Comparison of ENCODE assay signal across 1 cellular context in the genomic region with DNA sequence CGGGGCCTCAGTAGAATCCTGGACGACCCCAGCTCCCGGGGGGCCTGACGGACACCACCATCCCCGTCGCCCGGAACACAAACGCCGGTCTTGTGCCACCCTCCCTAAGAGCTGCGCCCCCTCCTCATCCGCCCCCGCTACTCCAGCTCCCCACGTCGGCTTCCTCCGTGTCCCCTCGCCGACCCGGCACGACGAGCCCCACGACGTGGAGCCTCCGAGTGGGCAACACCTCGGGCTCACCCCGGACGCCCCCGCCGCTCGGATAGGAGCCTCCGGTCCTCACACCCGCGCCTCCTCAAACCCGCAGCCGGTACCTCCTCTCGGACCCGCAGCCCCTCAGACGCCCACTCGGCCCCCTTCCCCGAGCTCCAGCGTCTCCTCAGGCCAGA.
TF ChIP-seq lines count a peak whose summit lies in the region.

No MANE protein-coding gene starts in this region.

TF ChIP-seq in HepG2, 621 proteins besides CTCF, POLR2A, EP300 and RAD21 (continues in another document):
- no peak for TF ChIP-seq SPEN (CRISPR knock-in tag; IDR thresholded peaks at IDR 0.05; ENCODE audit: low read depth)
- TF ChIP-seq, protein P1, sequence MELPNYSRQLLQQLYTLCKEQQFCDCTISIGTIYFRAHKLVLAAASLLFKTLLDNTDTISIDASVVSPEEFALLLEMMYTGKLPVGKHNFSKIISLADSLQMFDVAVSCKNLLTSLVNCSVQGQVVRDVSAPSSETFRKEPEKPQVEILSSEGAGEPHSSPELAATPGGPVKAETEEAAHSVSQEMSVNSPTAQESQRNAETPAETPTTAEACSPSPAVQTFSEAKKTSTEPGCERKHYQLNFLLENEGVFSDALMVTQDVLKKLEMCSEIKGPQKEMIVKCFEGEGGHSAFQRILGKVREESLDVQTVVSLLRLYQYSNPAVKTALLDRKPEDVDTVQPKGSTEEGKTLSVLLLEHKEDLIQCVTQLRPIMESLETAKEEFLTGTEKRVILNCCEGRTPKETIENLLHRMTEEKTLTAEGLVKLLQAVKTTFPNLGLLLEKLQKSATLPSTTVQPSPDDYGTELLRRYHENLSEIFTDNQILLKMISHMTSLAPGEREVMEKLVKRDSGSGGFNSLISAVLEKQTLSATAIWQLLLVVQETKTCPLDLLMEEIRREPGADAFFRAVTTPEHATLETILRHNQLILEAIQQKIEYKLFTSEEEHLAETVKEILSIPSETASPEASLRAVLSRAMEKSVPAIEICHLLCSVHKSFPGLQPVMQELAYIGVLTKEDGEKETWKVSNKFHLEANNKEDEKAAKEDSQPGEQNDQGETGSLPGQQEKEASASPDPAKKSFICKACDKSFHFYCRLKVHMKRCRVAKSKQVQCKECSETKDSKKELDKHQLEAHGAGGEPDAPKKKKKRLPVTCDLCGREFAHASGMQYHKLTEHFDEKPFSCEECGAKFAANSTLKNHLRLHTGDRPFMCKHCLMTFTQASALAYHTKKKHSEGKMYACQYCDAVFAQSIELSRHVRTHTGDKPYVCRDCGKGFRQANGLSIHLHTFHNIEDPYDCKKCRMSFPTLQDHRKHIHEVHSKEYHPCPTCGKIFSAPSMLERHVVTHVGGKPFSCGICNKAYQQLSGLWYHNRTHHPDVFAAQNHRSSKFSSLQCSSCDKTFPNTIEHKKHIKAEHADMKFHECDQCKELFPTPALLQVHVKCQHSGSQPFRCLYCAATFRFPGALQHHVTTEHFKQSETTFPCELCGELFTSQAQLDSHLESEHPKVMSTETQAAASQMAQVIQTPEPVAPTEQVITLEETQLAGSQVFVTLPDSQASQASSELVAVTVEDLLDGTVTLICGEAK (IDR thresholded peaks at IDR 0.05) = no peak
- TF ChIP-seq, protein P1 (CRISPR knock-in tag; IDR thresholded peaks at IDR 0.05) = no peak
- TF ChIP-seq, protein P2, sequence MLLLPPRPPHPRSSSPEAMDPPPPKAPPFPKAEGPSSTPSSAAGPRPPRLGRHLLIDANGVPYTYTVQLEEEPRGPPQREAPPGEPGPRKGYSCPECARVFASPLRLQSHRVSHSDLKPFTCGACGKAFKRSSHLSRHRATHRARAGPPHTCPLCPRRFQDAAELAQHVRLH (CRISPR knock-in tag; IDR thresholded peaks at IDR 0.05; ENCODE audit: borderline replicate concordance, low read depth) = no peak
- TF ChIP-seq, protein P3, sequence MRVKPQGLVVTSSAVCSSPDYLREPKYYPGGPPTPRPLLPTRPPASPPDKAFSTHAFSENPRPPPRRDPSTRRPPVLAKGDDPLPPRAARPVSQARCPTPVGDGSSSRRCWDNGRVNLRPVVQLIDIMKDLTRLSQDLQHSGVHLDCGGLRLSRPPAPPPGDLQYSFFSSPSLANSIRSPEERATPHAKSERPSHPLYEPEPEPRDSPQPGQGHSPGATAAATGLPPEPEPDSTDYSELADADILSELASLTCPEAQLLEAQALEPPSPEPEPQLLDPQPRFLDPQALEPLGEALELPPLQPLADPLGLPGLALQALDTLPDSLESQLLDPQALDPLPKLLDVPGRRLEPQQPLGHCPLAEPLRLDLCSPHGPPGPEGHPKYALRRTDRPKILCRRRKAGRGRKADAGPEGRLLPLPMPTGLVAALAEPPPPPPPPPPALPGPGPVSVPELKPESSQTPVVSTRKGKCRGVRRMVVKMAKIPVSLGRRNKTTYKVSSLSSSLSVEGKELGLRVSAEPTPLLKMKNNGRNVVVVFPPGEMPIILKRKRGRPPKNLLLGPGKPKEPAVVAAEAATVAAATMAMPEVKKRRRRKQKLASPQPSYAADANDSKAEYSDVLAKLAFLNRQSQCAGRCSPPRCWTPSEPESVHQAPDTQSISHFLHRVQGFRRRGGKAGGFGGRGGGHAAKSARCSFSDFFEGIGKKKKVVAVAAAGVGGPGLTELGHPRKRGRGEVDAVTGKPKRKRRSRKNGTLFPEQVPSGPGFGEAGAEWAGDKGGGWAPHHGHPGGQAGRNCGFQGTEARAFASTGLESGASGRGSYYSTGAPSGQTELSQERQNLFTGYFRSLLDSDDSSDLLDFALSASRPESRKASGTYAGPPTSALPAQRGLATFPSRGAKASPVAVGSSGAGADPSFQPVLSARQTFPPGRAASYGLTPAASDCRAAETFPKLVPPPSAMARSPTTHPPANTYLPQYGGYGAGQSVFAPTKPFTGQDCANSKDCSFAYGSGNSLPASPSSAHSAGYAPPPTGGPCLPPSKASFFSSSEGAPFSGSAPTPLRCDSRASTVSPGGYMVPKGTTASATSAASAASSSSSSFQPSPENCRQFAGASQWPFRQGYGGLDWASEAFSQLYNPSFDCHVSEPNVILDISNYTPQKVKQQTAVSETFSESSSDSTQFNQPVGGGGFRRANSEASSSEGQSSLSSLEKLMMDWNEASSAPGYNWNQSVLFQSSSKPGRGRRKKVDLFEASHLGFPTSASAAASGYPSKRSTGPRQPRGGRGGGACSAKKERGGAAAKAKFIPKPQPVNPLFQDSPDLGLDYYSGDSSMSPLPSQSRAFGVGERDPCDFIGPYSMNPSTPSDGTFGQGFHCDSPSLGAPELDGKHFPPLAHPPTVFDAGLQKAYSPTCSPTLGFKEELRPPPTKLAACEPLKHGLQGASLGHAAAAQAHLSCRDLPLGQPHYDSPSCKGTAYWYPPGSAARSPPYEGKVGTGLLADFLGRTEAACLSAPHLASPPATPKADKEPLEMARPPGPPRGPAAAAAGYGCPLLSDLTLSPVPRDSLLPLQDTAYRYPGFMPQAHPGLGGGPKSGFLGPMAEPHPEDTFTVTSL (CRISPR knock-in tag; IDR thresholded peaks at IDR 0.05; ENCODE audit: borderline replicate concordance) = no peak
- TF ChIP-seq, protein P4, sequence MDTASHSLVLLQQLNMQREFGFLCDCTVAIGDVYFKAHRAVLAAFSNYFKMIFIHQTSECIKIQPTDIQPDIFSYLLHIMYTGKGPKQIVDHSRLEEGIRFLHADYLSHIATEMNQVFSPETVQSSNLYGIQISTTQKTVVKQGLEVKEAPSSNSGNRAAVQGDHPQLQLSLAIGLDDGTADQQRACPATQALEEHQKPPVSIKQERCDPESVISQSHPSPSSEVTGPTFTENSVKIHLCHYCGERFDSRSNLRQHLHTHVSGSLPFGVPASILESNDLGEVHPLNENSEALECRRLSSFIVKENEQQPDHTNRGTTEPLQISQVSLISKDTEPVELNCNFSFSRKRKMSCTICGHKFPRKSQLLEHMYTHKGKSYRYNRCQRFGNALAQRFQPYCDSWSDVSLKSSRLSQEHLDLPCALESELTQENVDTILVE (CRISPR knock-in tag; IDR thresholded peaks at IDR 0.05) = no peak
- TF ChIP-seq KLF9 (CRISPR knock-in tag; IDR thresholded peaks at IDR 0.05; ENCODE audit: low read depth) = no peak
- TF ChIP-seq ZKSCAN8 (CRISPR knock-in tag; IDR thresholded peaks at IDR 0.05; ENCODE audit: borderline replicate concordance) = no peak
- TF ChIP-seq CENPX (CRISPR knock-in tag; IDR thresholded peaks at IDR 0.05) = no peak
- TF ChIP-seq ZMAT3 (CRISPR knock-in tag; conservative IDR thresholded peaks at IDR 0.05) = no peak
- TF ChIP-seq RBM39 (IDR thresholded peaks at IDR 0.05; ENCODE audit: low read depth, low read length, poor library complexity, severe bottlenecking) = no peak
- TF ChIP-seq ZNF432 (CRISPR knock-in tag; IDR thresholded peaks at IDR 0.05; ENCODE audit: borderline replicate concordance) = no peak
- TF ChIP-seq NFKB2 (CRISPR knock-in tag; IDR thresholded peaks at IDR 0.05; ENCODE audit: borderline replicate concordance) = no peak
- TF ChIP-seq TEAD2 (CRISPR knock-in tag; IDR thresholded peaks at IDR 0.05) = no peak
- TF ChIP-seq ZNF510 (CRISPR knock-in tag; IDR thresholded peaks at IDR 0.05; ENCODE audit: low read depth) = no peak
- TF ChIP-seq MIXL1 (CRISPR knock-in tag; IDR thresholded peaks at IDR 0.05) = no peak
- peak; percentile 12; the same call in 1 of the 2 replicates for TF ChIP-seq ZNF816 (CRISPR knock-in tag; IDR thresholded peaks at IDR 0.05; ENCODE audit: borderline replicate concordance)
- TF ChIP-seq, protein P5, sequence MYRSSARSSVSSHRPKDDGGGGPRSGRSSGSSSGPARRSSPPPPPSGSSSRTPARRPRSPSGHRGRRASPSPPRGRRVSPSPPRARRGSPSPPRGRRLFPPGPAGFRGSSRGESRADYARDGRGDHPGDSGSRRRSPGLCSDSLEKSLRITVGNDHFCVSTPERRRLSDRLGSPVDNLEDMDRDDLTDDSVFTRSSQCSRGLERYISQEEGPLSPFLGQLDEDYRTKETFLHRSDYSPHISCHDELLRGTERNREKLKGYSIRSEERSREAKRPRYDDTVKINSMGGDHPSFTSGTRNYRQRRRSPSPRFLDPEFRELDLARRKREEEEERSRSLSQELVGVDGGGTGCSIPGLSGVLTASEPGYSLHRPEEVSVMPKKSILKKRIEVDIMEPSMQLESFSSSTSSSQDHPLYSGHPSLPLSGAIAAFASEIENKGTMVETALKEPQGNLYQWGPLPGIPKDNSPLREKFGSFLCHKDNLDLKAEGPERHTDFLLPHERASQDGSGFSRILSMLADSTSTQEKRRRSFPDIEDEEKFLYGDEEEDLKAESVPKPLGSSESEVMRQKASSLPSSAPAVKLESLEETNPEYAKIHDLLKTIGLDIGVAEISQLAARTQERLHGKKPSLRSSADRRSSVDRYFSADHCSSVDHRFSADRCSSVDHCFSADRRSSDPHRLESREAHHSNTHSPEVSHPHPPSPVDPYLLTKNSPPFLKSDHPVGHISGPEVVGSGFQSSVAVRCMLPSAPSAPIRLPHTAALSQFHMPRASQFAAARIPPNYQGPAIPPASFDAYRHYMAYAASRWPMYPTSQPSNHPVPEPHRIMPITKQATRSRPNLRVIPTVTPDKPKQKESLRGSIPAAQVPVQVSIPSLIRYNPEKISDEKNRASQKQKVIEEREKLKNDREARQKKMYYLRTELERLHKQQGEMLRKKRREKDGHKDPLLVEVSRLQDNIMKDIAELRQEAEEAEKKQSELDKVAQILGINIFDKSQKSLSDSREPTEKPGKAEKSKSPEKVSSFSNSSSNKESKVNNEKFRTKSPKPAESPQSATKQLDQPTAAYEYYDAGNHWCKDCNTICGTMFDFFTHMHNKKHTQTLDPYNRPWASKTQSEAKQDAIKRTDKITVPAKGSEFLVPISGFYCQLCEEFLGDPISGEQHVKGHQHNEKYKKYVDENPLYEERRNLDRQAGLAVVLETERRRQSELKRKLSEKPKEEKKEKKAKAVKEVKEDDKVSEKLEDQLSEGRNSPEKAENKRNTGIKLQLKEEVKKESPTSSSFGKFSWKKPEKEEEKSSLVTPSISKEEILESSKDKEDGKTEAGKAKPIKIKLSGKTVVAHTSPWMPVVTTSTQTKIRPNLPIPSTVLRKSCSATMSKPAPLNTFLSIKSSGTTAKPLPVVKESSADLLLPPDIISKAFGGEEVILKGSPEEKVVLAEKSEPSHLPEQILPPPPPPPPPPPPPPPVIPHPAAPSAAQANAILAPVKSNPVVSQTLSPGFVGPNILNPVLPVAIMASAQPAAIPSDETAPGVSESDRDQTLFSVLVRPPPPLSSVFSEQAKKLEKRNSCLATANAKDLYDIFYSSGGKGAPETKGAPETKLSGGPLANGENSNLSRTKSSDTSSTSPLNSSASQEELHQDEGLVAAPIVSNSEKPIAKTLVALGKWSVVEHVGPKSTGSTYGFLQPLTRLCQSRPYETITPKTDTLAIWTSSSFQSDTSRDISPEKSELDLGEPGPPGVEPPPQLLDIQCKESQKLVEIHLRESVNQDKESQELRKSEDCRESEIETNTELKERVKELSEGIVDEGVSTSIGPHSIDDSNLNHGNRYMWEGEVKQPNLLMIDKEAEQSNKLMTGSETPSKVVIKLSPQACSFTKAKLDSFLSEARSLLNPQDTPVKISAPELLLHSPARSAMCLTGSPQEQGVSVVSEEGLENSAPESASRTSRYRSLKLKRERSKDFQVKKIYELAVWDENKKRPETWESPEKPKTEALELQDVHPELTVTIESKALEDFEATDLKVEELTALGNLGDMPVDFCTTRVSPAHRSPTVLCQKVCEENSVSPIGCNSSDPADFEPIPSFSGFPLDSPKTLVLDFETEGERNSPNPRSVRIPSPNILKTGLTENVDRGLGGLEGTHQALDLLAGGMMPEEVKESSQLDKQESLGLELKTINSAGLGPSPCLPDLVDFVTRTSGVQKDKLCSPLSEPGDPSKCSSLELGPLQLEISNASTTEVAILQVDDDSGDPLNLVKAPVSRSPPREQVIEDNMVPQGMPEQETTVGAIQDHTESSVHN (CRISPR knock-in tag; IDR thresholded peaks at IDR 0.05) = no peak
- TF ChIP-seq ZNF234 (CRISPR knock-in tag; conservative IDR thresholded peaks at IDR 0.05) = no peak
